In the genomic region with DNA sequence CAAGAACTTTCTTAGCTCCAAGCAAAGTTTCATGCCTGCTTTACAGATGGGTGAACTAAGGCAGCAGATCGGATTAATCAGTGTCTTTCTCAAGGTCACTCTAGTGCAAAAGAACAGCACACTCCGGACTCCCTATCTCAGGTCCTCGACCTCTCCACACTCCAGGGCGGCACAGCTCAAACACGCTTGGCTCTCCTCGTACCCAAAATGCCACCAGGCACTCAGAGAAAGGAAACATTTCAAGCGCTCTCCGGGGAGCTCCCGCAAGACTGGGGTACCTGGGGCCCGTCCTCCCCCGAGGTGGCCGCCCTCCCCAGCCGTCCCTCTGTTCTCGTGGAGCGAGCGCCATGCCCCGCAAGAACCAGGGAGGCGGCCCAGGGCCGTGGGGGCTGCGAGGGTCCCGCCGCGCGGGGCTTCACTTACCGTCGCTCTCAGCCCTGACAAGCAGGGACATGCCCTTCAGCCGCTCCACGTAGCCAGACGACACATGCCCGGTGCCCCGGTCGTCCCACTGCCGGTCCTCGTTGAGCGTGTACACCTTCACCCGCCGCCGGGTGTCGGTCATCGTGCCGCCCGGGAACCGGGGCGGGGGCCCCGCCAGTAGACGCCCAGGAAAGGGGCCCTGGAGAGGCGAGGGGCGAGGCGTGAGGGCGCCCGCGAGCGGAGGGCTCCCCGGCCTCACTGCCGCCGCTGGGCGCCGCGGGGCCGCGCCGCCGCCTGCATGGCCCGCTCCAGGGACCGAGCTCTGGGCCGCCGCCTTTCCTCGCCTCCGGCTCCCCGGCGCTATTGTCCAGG, we compare ENCODE assay signal across 8 cellular contexts. TPM values are rescaled to one million over a fixed set of nuclear protein-coding genes. Genes with fewer than 3 reads are reported as not detected.
DNase-seq lines count a peak whose midpoint lies in the region; ATAC-seq and TF ChIP-seq lines count a peak whose summit lies in the region.

No MANE protein-coding gene starts in this region.

- H3K4me3 Mint-ChIP-seq in chondrocyte (ENCODE audit: unreplicated experiment): peak overlapping the region; percentile 100

- H3K27ac ChIP-seq in liver (ENCODE audit: low read depth in 1 of 2, low read length in 2 of 2): peak overlapping the region; percentile 94 to 96

- DNase-seq in DMS 273 treated with DMSO at 0.1 percent for 48 hours (lab: John Stamatoyannopoulos, UW) (peak; percentile 13), chondrocyte (ENCODE audit: low spot score) (no peak), cerebellar nuclear complex (lab: John Stamatoyannopoulos, UW) (no peak)
- DNase-seq in Jurkat, Clone E6-1 (ENCODE audit: low read depth, low spot score): no peak
- DNase-seq in activated CD4-positive, CD25-positive, alpha-beta regulatory T cell (lab: John Stamatoyannopoulos, UW): peak; percentile 19 to 38 (median 23)
- peak; percentile 12 to 37 for DNase-seq in stimulated activated CD4-positive, alpha-beta T cell treated with anti-CD3 and anti-CD28 coated beads, Interleukin-2, amount 100 ng/mL, for 48 hours

- no peak for TF ChIP-seq CTCF in chondrocyte (IDR thresholded peaks at IDR 0.05)
- TF ChIP-seq CTCF in liver (IDR thresholded peaks at IDR 0.05; ENCODE audit: low read depth, low read length, missing input control): no peak

- H3K27me3 ChIP-seq in liver (ENCODE audit: control insufficient read depth in 4 of 4, insufficient read depth in 4 of 4, low read length in 3 of 4): no peaks in the 10 kb centered on the region

- peak overlapping the region; percentile 90 for H3K4me3 ChIP-seq in Jurkat, Clone E6-1 (ENCODE audit: low read length)
- H3K4me3 ChIP-seq in liver (ENCODE audit: low read depth in 1 of 3, low read length in 3 of 3): peak overlapping the region; percentile 88 to 100 (median 91)

- ATAC-seq in GM21619 (IDR thresholded peaks at IDR 0.05; ENCODE audit: unreplicated experiment): peak; percentile 18

- H3K9ac ChIP-seq in liver (ENCODE audit: low read depth in 1 of 2, low read length in 2 of 2): peak overlapping the region; percentile 68 to 82

- H3K36me3 Mint-ChIP-seq in chondrocyte (ENCODE audit: low read depth): peaks cover 4% of the 10 kb centered on the region

- peaks cover 30% of the 10 kb centered on the region for H3K4me1 Mint-ChIP-seq in chondrocyte (ENCODE audit: low read depth)

- no peaks in the 10 kb centered on the region for H3K9me3 ChIP-seq in liver (ENCODE audit: control insufficient read depth in 4 of 4, low read length in 3 of 4)

- under 1% methylated on average over 71 of the region's 71 CpGs for WGBS in liver

- no peaks in the 10 kb centered on the region for H3K9me3 Mint-ChIP-seq in chondrocyte (ENCODE audit: low read depth)

- H3K27ac Mint-ChIP-seq in chondrocyte (ENCODE audit: unreplicated experiment): peak overlapping the region; percentile 95

- H3K27me3 Mint-ChIP-seq in chondrocyte (ENCODE audit: low read depth): no peaks in the 10 kb centered on the region

- H3K4me1 ChIP-seq in liver (ENCODE audit: control insufficient read depth in 4 of 4, insufficient read depth in 4 of 4, low read length in 3 of 4): peaks cover 3 to 17% (median 13%) of the 10 kb centered on the region in 4 donors

- peak; percentile 23 to 51 for TF ChIP-seq RAD21 in liver (IDR thresholded peaks at IDR 0.05)

- peaks cover 0 to 7% (median 3%) of the 10 kb centered on the region in 4 donors for H3K36me3 ChIP-seq in liver (ENCODE audit: control insufficient read depth in 4 of 4, insufficient read depth in 3 of 4, low read depth in 1 of 4, low read length in 3 of 4)

TF ChIP-seq in liver, 16 proteins besides CTCF, POLR2A, EP300 and RAD21:
- TF ChIP-seq HNF4A (conservative IDR thresholded peaks at IDR 0.05) (peak; percentile 87 to 91), SP1 (IDR thresholded peaks at IDR 0.05) (peak; percentile 78), GABPA (IDR thresholded peaks at IDR 0.05 in 1 of 2, conservative IDR thresholded peaks at IDR 0.05 in 1 of 2) (no peak), HNF4G (IDR thresholded peaks at IDR 0.05) (peak; percentile 72), RXRA (IDR thresholded peaks at IDR 0.05) (peak; percentile 88 to 96), FOXA2 (IDR thresholded peaks at IDR 0.05) (no peak), FOXA1 (IDR thresholded peaks at IDR 0.05) (no peak), TAF1 (conservative IDR thresholded peaks at IDR 0.05) (peak; percentile 74), JUND (IDR thresholded peaks at IDR 0.05) (peak in 1 of 2 donors; percentile 37), NR2F2 (IDR thresholded peaks at IDR 0.05) (peak; percentile 64), EGR1 (IDR thresholded peaks at IDR 0.05; ENCODE audit: low read depth in 2 of 2) (no peak), YY1 (IDR thresholded peaks at IDR 0.05) (peak; percentile 80)
- TF ChIP-seq, protein P1, sequence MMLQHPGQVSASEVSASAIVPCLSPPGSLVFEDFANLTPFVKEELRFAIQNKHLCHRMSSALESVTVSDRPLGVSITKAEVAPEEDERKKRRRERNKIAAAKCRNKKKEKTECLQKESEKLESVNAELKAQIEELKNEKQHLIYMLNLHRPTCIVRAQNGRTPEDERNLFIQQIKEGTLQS (IDR thresholded peaks at IDR 0.05): no peak
- TF ChIP-seq, protein P2, sequence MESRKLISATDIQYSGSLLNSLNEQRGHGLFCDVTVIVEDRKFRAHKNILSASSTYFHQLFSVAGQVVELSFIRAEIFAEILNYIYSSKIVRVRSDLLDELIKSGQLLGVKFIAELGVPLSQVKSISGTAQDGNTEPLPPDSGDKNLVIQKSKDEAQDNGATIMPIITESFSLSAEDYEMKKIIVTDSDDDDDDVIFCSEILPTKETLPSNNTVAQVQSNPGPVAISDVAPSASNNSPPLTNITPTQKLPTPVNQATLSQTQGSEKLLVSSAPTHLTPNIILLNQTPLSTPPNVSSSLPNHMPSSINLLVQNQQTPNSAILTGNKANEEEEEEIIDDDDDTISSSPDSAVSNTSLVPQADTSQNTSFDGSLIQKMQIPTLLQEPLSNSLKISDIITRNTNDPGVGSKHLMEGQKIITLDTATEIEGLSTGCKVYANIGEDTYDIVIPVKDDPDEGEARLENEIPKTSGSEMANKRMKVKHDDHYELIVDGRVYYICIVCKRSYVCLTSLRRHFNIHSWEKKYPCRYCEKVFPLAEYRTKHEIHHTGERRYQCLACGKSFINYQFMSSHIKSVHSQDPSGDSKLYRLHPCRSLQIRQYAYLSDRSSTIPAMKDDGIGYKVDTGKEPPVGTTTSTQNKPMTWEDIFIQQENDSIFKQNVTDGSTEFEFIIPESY (IDR thresholded peaks at IDR 0.05): peak; percentile 22
- TF ChIP-seq, protein P3, sequence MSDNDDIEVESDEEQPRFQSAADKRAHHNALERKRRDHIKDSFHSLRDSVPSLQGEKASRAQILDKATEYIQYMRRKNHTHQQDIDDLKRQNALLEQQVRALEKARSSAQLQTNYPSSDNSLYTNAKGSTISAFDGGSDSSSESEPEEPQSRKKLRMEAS (IDR thresholded peaks at IDR 0.05): peak; percentile 64
- TF ChIP-seq, protein P4, sequence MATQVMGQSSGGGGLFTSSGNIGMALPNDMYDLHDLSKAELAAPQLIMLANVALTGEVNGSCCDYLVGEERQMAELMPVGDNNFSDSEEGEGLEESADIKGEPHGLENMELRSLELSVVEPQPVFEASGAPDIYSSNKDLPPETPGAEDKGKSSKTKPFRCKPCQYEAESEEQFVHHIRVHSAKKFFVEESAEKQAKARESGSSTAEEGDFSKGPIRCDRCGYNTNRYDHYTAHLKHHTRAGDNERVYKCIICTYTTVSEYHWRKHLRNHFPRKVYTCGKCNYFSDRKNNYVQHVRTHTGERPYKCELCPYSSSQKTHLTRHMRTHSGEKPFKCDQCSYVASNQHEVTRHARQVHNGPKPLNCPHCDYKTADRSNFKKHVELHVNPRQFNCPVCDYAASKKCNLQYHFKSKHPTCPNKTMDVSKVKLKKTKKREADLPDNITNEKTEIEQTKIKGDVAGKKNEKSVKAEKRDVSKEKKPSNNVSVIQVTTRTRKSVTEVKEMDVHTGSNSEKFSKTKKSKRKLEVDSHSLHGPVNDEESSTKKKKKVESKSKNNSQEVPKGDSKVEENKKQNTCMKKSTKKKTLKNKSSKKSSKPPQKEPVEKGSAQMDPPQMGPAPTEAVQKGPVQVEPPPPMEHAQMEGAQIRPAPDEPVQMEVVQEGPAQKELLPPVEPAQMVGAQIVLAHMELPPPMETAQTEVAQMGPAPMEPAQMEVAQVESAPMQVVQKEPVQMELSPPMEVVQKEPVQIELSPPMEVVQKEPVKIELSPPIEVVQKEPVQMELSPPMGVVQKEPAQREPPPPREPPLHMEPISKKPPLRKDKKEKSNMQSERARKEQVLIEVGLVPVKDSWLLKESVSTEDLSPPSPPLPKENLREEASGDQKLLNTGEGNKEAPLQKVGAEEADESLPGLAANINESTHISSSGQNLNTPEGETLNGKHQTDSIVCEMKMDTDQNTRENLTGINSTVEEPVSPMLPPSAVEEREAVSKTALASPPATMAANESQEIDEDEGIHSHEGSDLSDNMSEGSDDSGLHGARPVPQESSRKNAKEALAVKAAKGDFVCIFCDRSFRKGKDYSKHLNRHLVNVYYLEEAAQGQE (IDR thresholded peaks at IDR 0.05): peak; percentile 58

RNA-seq across cellular contexts. Expression of a gene that starts 0.8 kb away (rescaled TPM):
- polyA plus RNA-seq in Jurkat, Clone E6-1 (2012; ENCODE audit: insufficient read depth, insufficient read length): 63.3 TPM
- 57.7 to 73.9 TPM (median 64.5 TPM) in 3 replicates for total RNA-seq in chondrocyte
- total RNA-seq in liver: 10 to 100 TPM; 59.9 to 63.3 TPM
- 10 to 100 TPM; 18.7 to 25.1 TPM for polyA plus RNA-seq in liver

Comparison
In these comparisons a context has a peak if more than half of its experiments do, and no peak if none do; other contexts are left out.
1. DNase-seq: peak in DMS 273 treated with DMSO at 0.1 percent for 48 hours (single experiment), activated CD4-positive, CD25-positive, alpha-beta regulatory T cell (4 of 4) and stimulated activated CD4-positive, alpha-beta T cell treated with anti-CD3 and anti-CD28 coated beads, Interleukin-2, amount 100 ng/mL, for 48 hours (2 of 2); none in Jurkat, Clone E6-1 (single experiment), chondrocyte (single experiment) and cerebellar nuclear complex (0 of 2).